ENCODE assay signal across 20 cellular contexts in the genomic region with DNA sequence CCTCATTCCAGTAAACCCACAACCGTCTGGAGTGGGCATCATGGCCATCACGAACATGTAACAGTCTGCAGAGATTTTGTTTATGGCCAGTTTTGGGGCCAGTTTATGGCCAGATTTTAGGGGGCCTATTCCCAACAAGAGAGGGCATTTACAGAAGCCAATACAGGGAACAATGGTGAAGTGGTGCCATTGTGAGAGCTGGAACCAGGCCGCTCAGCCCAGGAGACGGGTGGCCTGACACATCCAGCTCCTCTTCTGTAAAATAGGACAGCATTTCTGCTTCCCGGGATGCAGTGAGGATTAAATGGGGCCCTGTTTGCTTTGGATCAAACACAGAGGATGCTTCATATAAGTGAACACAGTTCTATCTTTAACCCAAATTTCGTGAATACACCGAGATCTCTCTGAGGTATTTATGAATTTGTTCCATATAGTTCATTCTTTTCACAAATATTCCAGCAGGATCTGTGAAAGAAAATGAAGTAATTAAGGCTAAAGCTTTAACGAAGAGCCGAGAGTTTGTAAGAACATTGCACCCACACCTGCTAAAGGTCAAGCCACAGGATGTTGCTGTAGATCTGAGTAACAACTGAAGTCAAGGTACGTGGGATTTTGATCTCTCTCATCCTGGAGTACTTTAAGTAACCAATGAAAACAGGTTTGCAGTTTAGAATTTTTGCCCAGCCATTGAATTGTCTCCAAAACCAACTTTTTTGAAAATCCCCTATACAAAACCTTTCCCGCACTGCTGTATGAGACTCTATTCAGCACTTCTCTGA. TPM values are rescaled to one million over a fixed set of nuclear protein-coding genes. Genes with fewer than 3 reads are reported as not detected.
DNase-seq lines count a peak whose midpoint lies in the region; ATAC-seq lines count a peak whose summit lies in the region.
"Had no signal": no experiment of that assay in that cellular context is flagged by ENCODE, and none has a peak within 500 bp of the region (broad histone marks: within the 10 kb centered on the region; RNA-seq: fewer than 3 reads in every experiment).

No MANE protein-coding gene starts in this region.

- H3K9me3 ChIP-seq in effector memory CD4-positive, alpha-beta T cell (ENCODE audit: control insufficient read depth, low read length), result no peaks in the 10 kb centered on the region
- H3K9me3 ChIP-seq: gastroesophageal sphincter, right lobe of liver had no signal

- peak overlapping the region; percentile 16 for H3K27ac ChIP-seq in effector memory CD4-positive, alpha-beta T cell (ENCODE audit: insufficient read depth, low read length, poor library complexity, severe bottlenecking)
- H3K27ac ChIP-seq: gastroesophageal sphincter, neural progenitor cell, right lobe of liver had no signal

- H3K9me3 Mint-ChIP-seq in activated CD4-positive, alpha-beta T cell treated with anti-CD3 and anti-CD28 coated beads for 36 hours (ENCODE audit: low read depth), result peaks cover 4% of the 10 kb centered on the region
- H3K9me3 Mint-ChIP-seq in activated CD4-positive, alpha-beta memory T cell treated with anti-CD3 and anti-CD28 coated beads, Interleukin-2, amount 10 ng/mL, durations not matched to agents 7 days and 5 days, result peaks cover 9% of the 10 kb centered on the region
- H3K9me3 Mint-ChIP-seq in stimulated activated effector memory CD8-positive, alpha-beta T cell treated with anti-CD3 and anti-CD28 coated beads, Interleukin-12 subunit alpha, Interleukin-12 subunit beta, amount 100 ng/mL, for 72 hours, result no peaks in the 10 kb centered on the region
- H3K9me3 Mint-ChIP-seq: CD14-positive monocyte, immature natural killer cell had no signal

- peaks cover 44% of the 10 kb centered on the region for H3K36me3 Mint-ChIP-seq in activated CD4-positive, alpha-beta T cell treated with anti-CD3 and anti-CD28 coated beads for 36 hours (ENCODE audit: low read depth)
- peaks cover 27% of the 10 kb centered on the region for H3K36me3 Mint-ChIP-seq in activated CD4-positive, alpha-beta memory T cell treated with anti-CD3 and anti-CD28 coated beads, Interleukin-2, amount 10 ng/mL, durations not matched to agents 7 days and 5 days (ENCODE audit: low read depth)
- H3K36me3 Mint-ChIP-seq in stimulated activated effector memory CD8-positive, alpha-beta T cell treated with anti-CD3 and anti-CD28 coated beads, Interleukin-12 subunit alpha, Interleukin-12 subunit beta, amount 100 ng/mL, for 72 hours, result no peaks in the 10 kb centered on the region
- H3K36me3 Mint-ChIP-seq: immature natural killer cell, neural progenitor cell had no signal

- no peaks in the 10 kb centered on the region for H3K27me3 Mint-ChIP-seq in activated CD4-positive, alpha-beta T cell treated with anti-CD3 and anti-CD28 coated beads for 36 hours
- no peaks in the 10 kb centered on the region for H3K27me3 Mint-ChIP-seq in activated CD4-positive, alpha-beta memory T cell treated with anti-CD3 and anti-CD28 coated beads, Interleukin-2, amount 10 ng/mL, durations not matched to agents 7 days and 5 days

- no peaks in the 10 kb centered on the region for H3K36me3 ChIP-seq in effector memory CD4-positive, alpha-beta T cell (ENCODE audit: control insufficient read depth, insufficient read depth, low read length)
- H3K36me3 ChIP-seq: gastroesophageal sphincter, neural progenitor cell, right lobe of liver had no signal

- POLR2A ChIA-PET in activated CD4-positive, alpha-beta T cell treated with anti-CD3 and anti-CD28 coated beads for 36 hours (lab: Charles Lee), result no interaction called here
- POLR2A ChIA-PET in activated CD4-positive, alpha-beta memory T cell treated with anti-CD3 and anti-CD28 coated beads, Interleukin-2, amount 10 ng/mL, durations not matched to agents 7 days and 5 days (lab: Charles Lee), result interaction anchor here (1.0 to 1.3 kb wide), 2 partner anchors 11 to 15 kb away, joined by 5 read pairs; partner anchors contain the start of gene SIRPG

- peak; percentile 70 for DNase-seq in activated CD4-positive, alpha-beta T cell treated with anti-CD3 and anti-CD28 coated beads for 36 hours
- no peak for DNase-seq in activated CD4-positive, alpha-beta T cell treated with anti-CD3 and anti-CD28 coated beads, Interleukin-2, amount 50 U/mL, for 1 hour
- DNase-seq in activated CD4-positive, alpha-beta memory T cell treated with anti-CD3 and anti-CD28 coated beads, Interleukin-2, amount 10 ng/mL, durations not matched to agents 7 days and 5 days, result no peak
- DNase-seq in effector memory CD4-positive, alpha-beta T cell, result no peak
- DNase-seq in stimulated activated effector memory CD8-positive, alpha-beta T cell treated with anti-CD3 and anti-CD28 coated beads, Interleukin-12 subunit alpha, Interleukin-12 subunit beta, amount 100 ng/mL, for 72 hours (ENCODE audit: low spot score in 2 of 2), result no peak
- DNase-seq in NCI-H1048 (lab: John Stamatoyannopoulos, UW) (no peak), cortex of kidney (lab: John Stamatoyannopoulos, UW) (no peak), cerebellum (ENCODE audit: low spot score) (no peak)
- DNase-seq: EL; immature natural killer cell; mammary epithelial cell; NCI-H1436 treated with DMSO at 0.1 percent for 48 hours; right lobe of liver; stimulated activated CD4-positive, alpha-beta T cell treated with anti-CD3 and anti-CD28 coated beads, Interleukin-2, amount 100 ng/mL, for 24 hours; trophoblast cell had no signal

- peak overlapping the region; percentile 57 for H3K4me3 Mint-ChIP-seq in activated CD4-positive, alpha-beta T cell treated with anti-CD3 and anti-CD28 coated beads for 36 hours
- peak overlapping the region; percentile 3 for H3K4me3 Mint-ChIP-seq in activated CD4-positive, alpha-beta memory T cell treated with anti-CD3 and anti-CD28 coated beads, Interleukin-2, amount 10 ng/mL, durations not matched to agents 7 days and 5 days
- peak overlapping the region; percentile 43 for H3K4me3 Mint-ChIP-seq in stimulated activated effector memory CD8-positive, alpha-beta T cell treated with anti-CD3 and anti-CD28 coated beads, Interleukin-12 subunit alpha, Interleukin-12 subunit beta, amount 100 ng/mL, for 72 hours
- H3K4me3 Mint-ChIP-seq: CD14-positive monocyte, neural progenitor cell had no signal

- peaks cover 55% of the 10 kb centered on the region for H3K4me1 ChIP-seq in effector memory CD4-positive, alpha-beta T cell (ENCODE audit: control insufficient read depth, insufficient read depth, low read length, poor library complexity, severe bottlenecking)
- H3K4me1 ChIP-seq: gastroesophageal sphincter, right lobe of liver had no signal

- H3K4me3 ChIP-seq in effector memory CD4-positive, alpha-beta T cell (ENCODE audit: insufficient read depth, low read depth, low read length, poor library complexity, severe bottlenecking), result peak overlapping the region; percentile 5
- H3K4me3 ChIP-seq: gastroesophageal sphincter, neural progenitor cell, right lobe of liver had no signal

- H3K27ac Mint-ChIP-seq in activated CD4-positive, alpha-beta T cell treated with anti-CD3 and anti-CD28 coated beads for 36 hours, result peak overlapping the region; percentile 97
- peak overlapping the region; percentile 91 for H3K27ac Mint-ChIP-seq in activated CD4-positive, alpha-beta memory T cell treated with anti-CD3 and anti-CD28 coated beads, Interleukin-2, amount 10 ng/mL, durations not matched to agents 7 days and 5 days
- peak overlapping the region; percentile 92 for H3K27ac Mint-ChIP-seq in stimulated activated effector memory CD8-positive, alpha-beta T cell treated with anti-CD3 and anti-CD28 coated beads, Interleukin-12 subunit alpha, Interleukin-12 subunit beta, amount 100 ng/mL, for 72 hours
- H3K27ac Mint-ChIP-seq: neural progenitor cell had no signal

- no peaks in the 10 kb centered on the region for H3K27me3 ChIP-seq in effector memory CD4-positive, alpha-beta T cell (replicated peaks; ENCODE audit: control insufficient read depth, insufficient read depth, low read length, poor library complexity, severe bottlenecking)
- H3K27me3 ChIP-seq: gastroesophageal sphincter, right lobe of liver had no signal

- peaks cover 99% of the 10 kb centered on the region for H3K4me1 Mint-ChIP-seq in activated CD4-positive, alpha-beta T cell treated with anti-CD3 and anti-CD28 coated beads for 36 hours
- H3K4me1 Mint-ChIP-seq in activated CD4-positive, alpha-beta memory T cell treated with anti-CD3 and anti-CD28 coated beads, Interleukin-2, amount 10 ng/mL, durations not matched to agents 7 days and 5 days, result peaks cover 80% of the 10 kb centered on the region
- H3K4me1 Mint-ChIP-seq in stimulated activated effector memory CD8-positive, alpha-beta T cell treated with anti-CD3 and anti-CD28 coated beads, Interleukin-12 subunit alpha, Interleukin-12 subunit beta, amount 100 ng/mL, for 72 hours, result peaks cover 85% of the 10 kb centered on the region

- intact Hi-C loops in activated CD4-positive, alpha-beta T cell treated with anti-CD3 and anti-CD28 coated beads for 36 hours (cut with DNase I, micrococcal nuclease), result loop anchor here (1.0 to 2.0 kb wide), 4 partner anchors 8 to 19 kb away; no protein-coding TSS in a partner anchor

- CTCF ChIA-PET in activated CD4-positive, alpha-beta T cell treated with anti-CD3 and anti-CD28 coated beads for 36 hours (lab: Charles Lee), result no interaction called here
- CTCF ChIA-PET in activated CD4-positive, alpha-beta memory T cell treated with anti-CD3 and anti-CD28 coated beads, Interleukin-2, amount 10 ng/mL, durations not matched to agents 7 days and 5 days (lab: Charles Lee), result no interaction called here

- ATAC-seq in activated CD4-positive, alpha-beta T cell treated with anti-CD3 and anti-CD28 coated beads for 36 hours, result peak; percentile 70
- peak; percentile 84 for ATAC-seq in stimulated activated effector memory CD8-positive, alpha-beta T cell treated with anti-CD3 and anti-CD28 coated beads, Interleukin-12 subunit alpha, Interleukin-12 subunit beta, amount 100 ng/mL, for 72 hours
- ATAC-seq: gastroesophageal sphincter, right lobe of liver, Right ventricle myocardium inferior had no signal

RNA-seq across cellular contexts. Expression of gene SIRPG, which starts 14.5 kb away (rescaled TPM):
- total RNA-seq in activated CD4-positive, alpha-beta T cell treated with anti-CD3 and anti-CD28 coated beads for 36 hours, result 10 to 100 TPM; 34.3 to 48.7 TPM
- total RNA-seq in activated CD4-positive, alpha-beta memory T cell treated with anti-CD3 and anti-CD28 coated beads, Interleukin-2, amount 10 ng/mL, durations not matched to agents 7 days and 5 days, result 100 to 1,000 TPM; 109 to 111 TPM
- not detected for total RNA-seq in cerebellum
- total RNA-seq: A172, mammary epithelial cell, Right ventricle myocardium inferior had no signal

RNA-seq across cellular contexts. Expression of gene SIRPB1, which starts 52.3 kb away (rescaled TPM):
- 1 to 10 TPM; 1.0 to 2.1 TPM for total RNA-seq in activated CD4-positive, alpha-beta T cell treated with anti-CD3 and anti-CD28 coated beads for 36 hours
- total RNA-seq in activated CD4-positive, alpha-beta memory T cell treated with anti-CD3 and anti-CD28 coated beads, Interleukin-2, amount 10 ng/mL, durations not matched to agents 7 days and 5 days, result 1 to 10 TPM; 5.1 to 7.1 TPM
- 0.73 TPM for total RNA-seq in cerebellum

Comparison
In these comparisons a context has a peak if more than half of its experiments do, and no peak if none do; other contexts are left out.
1. H3K4me3 Mint-ChIP-seq: peak in every context shown above with its lines; median percentile 57 in activated CD4-positive, alpha-beta T cell treated with anti-CD3 and anti-CD28 coated beads for 36 hours; 43 in stimulated activated effector memory CD8-positive, alpha-beta T cell treated with anti-CD3 and anti-CD28 coated beads, Interleukin-12 subunit alpha, Interleukin-12 subunit beta, amount 100 ng/mL, for 72 hours; 3 in activated CD4-positive, alpha-beta memory T cell treated with anti-CD3 and anti-CD28 coated beads, Interleukin-2, amount 10 ng/mL, durations not matched to agents 7 days and 5 days.
2. RNA of gene SIRPG, which starts 14.5 kb away (total RNA-seq): 109 to 111 TPM in activated CD4-positive, alpha-beta memory T cell treated with anti-CD3 and anti-CD28 coated beads, Interleukin-2, amount 10 ng/mL, durations not matched to agents 7 days and 5 days and 34.3 to 48.7 TPM in activated CD4-positive, alpha-beta T cell treated with anti-CD3 and anti-CD28 coated beads for 36 hours; not detected in cerebellum (single experiment); every median in the first group is over 10 times any median in the second.
3. Peak in every context shown above with its lines, with median percentiles within 50 percentile points of each other: H3K27ac Mint-ChIP-seq.